8 cellular contexts compared by ENCODE assay signal in genomic region chr12:56020437-56021189, GRCh38. TPM values are rescaled to one million over a fixed set of nuclear protein-coding genes. Genes with fewer than 3 reads are reported as not detected.
DNase-seq lines count a peak whose midpoint lies in the region; ATAC-seq and TF ChIP-seq lines count a peak whose summit lies in the region.

Gene IKZF4, plus strand, starts transcription at chr12:56021043. Its CDS starts 451 bp downstream, at chr12:56021494.

- H3K4me1 Mint-ChIP-seq in CD8-positive, alpha-beta T cell (ENCODE audit: low read depth), result peaks cover 17% of the 10 kb centered on the region

- H3K27me3 ChIP-seq in CD8-positive, alpha-beta T cell (ENCODE audit: insufficient read depth, low read length), result no peaks in the 10 kb centered on the region
- no peaks in the 10 kb centered on the region for H3K27me3 ChIP-seq in transverse colon

- WGBS in transverse colon (ENCODE audit: low coverage in 1 of 2), 2 donors, result 40 to 61% methylated on average over 1 to 9 of the region's 10 CpGs

- intact Hi-C loops in CD8-positive, alpha-beta T cell (cut with DNase I, micrococcal nuclease), result no loop called here
- intact Hi-C loops in transverse colon (cut with DNase I; ENCODE audit: low total_unique reads), result no loop called here

- peaks cover 8% of the 10 kb centered on the region for H3K36me3 Mint-ChIP-seq in CD8-positive, alpha-beta T cell

- no peaks in the 10 kb centered on the region for H3K27me3 Mint-ChIP-seq in CD8-positive, alpha-beta T cell (ENCODE audit: low read depth)

- H3K4me1 ChIP-seq in CD8-positive, alpha-beta T cell (ENCODE audit: insufficient read depth, low read length), result peaks cover 21% of the 10 kb centered on the region
- H3K4me1 ChIP-seq in transverse colon, result peaks cover 0 to 20% (median 11%) of the 10 kb centered on the region in 4 donors

- TF ChIP-seq POLR2A in transverse colon (IDR thresholded peaks at IDR 0.05), result no peak

- H3K9me3 ChIP-seq in CD8-positive, alpha-beta T cell (ENCODE audit: low read length), result no peaks in the 10 kb centered on the region
- no peaks in the 10 kb centered on the region for H3K9me3 ChIP-seq in transverse colon

- no peak for TF ChIP-seq EP300 in transverse colon (IDR thresholded peaks at IDR 0.05; ENCODE audit: low read depth)

- peak within 1 kb of the TSS; percentile 17 for H3K4me3 ChIP-seq in CD8-positive, alpha-beta T cell (ENCODE audit: low read depth, low read length)
- peak within 1 kb of the TSS in 3 of 4 donors; percentile 8 to 32 (median 9) for H3K4me3 ChIP-seq in transverse colon

- no peak for ATAC-seq in CD8-positive, alpha-beta T cell
- ATAC-seq in GM21515 (IDR thresholded peaks at IDR 0.05; ENCODE audit: unreplicated experiment), result no peak

- CTCF ChIA-PET in CD8-positive, alpha-beta T cell (lab: Charles Lee), result interaction anchor here (1.9 to 2.2 kb wide), 2 partner anchors 9 to 25 kb away, joined by 6 read pairs; no protein-coding TSS in a partner anchor

- no peak for DNase-seq in CD8-positive, alpha-beta T cell
- DNase-seq in SK-N-DZ (ENCODE audit: low spot score) (peak; percentile 90), ecto neural progenitor cell (ENCODE audit: low spot score) (peak; percentile 91), medulla oblongata (ENCODE audit: extremely low spot score) (peak; percentile 64), transverse colon (no peak), EL (no peak)
- DNase-seq in stimulated activated CD4-positive, alpha-beta T cell treated with anti-CD3 and anti-CD28 coated beads, Interleukin-4, amount 100 ng/mL, for 24 hours, result no peak

- H3K27ac Mint-ChIP-seq in CD8-positive, alpha-beta T cell, result peak within 1 kb of the TSS; percentile 73

- no peak within 1 kb of the TSS for H3K27ac ChIP-seq in CD8-positive, alpha-beta T cell (ENCODE audit: low read depth, low read length)
- peak within 1 kb of the TSS; percentile 60 to 81 (median 70) for H3K27ac ChIP-seq in transverse colon

- POLR2A ChIA-PET in CD8-positive, alpha-beta T cell (lab: Charles Lee), result interaction anchor here (0.5 to 0.6 kb wide), 3 partner anchors 20 to 312 kb away, joined by 3 to 4 read pairs (median 3); partner anchors contain the start of gene RAB5B

- H3K36me3 ChIP-seq in CD8-positive, alpha-beta T cell (ENCODE audit: insufficient read depth, low read length), result no peaks in the 10 kb centered on the region
- no peaks in the 10 kb centered on the region for H3K36me3 ChIP-seq in transverse colon

- in situ Hi-C loops in transverse colon (cut with MboI; ENCODE audit: low pct_ligation_motif_present in 1 of 4, low pct_unique_long_range_greater_than_20kb in 1 of 4, low sequenced_read_pairs in 3 of 4), result no loop called here

- H3K9me3 Mint-ChIP-seq in CD8-positive, alpha-beta T cell, result no peaks in the 10 kb centered on the region

- TF ChIP-seq CTCF in CD8-positive, alpha-beta T cell (IDR thresholded peaks at IDR 0.05), result no peak
- TF ChIP-seq CTCF in transverse colon (IDR thresholded peaks at IDR 0.05), result no peak

- H3K4me3 Mint-ChIP-seq in CD8-positive, alpha-beta T cell, result peak within 1 kb of the TSS; percentile 80

RNA-seq across cellular contexts. Expression of gene IKZF4, which starts in this region (rescaled TPM):
- total RNA-seq in CD8-positive, alpha-beta T cell, result 1 to 10 TPM; 2.2 to 2.5 TPM
- 4.0 and 5.0 TPM in 2 replicates for polyA plus RNA-seq in SK-N-DZ (2014; cell fraction: cytosol; rRNA removed)
- polyA plus RNA-seq in SK-N-DZ (2014; cell fraction: nucleus; rRNA removed), result 3.2 and 13.6 TPM in 2 replicates
- 1 to 10 TPM; 1.9 to 6.2 (median 3.9) TPM for total RNA-seq in transverse colon

Comparison
In these comparisons a context has a peak if more than half of its experiments do, and no peak if none do; other contexts are left out.
1. DNase-seq: peak in SK-N-DZ (single experiment), ecto neural progenitor cell (single experiment) and medulla oblongata (single experiment); none in CD8-positive, alpha-beta T cell (0 of 7), transverse colon (single experiment), EL (single experiment) and stimulated activated CD4-positive, alpha-beta T cell treated with anti-CD3 and anti-CD28 coated beads, Interleukin-4, amount 100 ng/mL, for 24 hours (single experiment).